Comparison of ENCODE assay signal across 8 cellular contexts in genomic region chr7:75916259-75916658, GRCh38. TPM values are rescaled to one million over a fixed set of nuclear protein-coding genes. Genes with fewer than 3 reads are reported as not detected.
DNase-seq lines count a peak whose midpoint lies in the region; ATAC-seq and TF ChIP-seq lines count a peak whose summit lies in the region.

No MANE protein-coding gene starts in this region.

- no peak for TF ChIP-seq POLR2A in body of pancreas (IDR thresholded peaks at IDR 0.05)

- H3K9me3 ChIP-seq in right atrium auricular region (no peaks in the 10 kb centered on the region), body of pancreas (no peaks in the 10 kb centered on the region), mononuclear cell (ENCODE audit: low read depth, low read length) (no peaks in the 10 kb centered on the region)

- H3K36me3 ChIP-seq in right atrium auricular region (no peaks in the 10 kb centered on the region), body of pancreas (replicated peaks in 1 of 2; ENCODE audit: insufficient read depth in 1 of 2, low read depth in 2 of 2) (no peaks in the 10 kb centered on the region)

- intact Hi-C loops in cardiac septum (cut with DNase I) (loop anchor here (5.0 kb wide), 1 partner anchor 51 kb away; no protein-coding TSS in a partner anchor), body of pancreas (cut with DNase I) (no loop called here)

- H3K27ac ChIP-seq in right atrium auricular region (peak overlapping the region; percentile 92 to 98), body of pancreas (peak overlapping the region in 3 of 4 donors; percentile 82 to 91 (median 88))

- H3K4me1 ChIP-seq in right atrium auricular region (peaks cover 0 to 46% of the 10 kb centered on the region in 2 donors), body of pancreas (peaks cover 31% of the 10 kb centered on the region), mononuclear cell (ENCODE audit: insufficient read depth, low read length) (peaks cover 47% of the 10 kb centered on the region)

- no peak for DNase-seq in right atrium auricular region (ENCODE audit: low spot score)
- DNase-seq in cardiac septum (ENCODE audit: low spot score), result no peak
- DNase-seq in body of pancreas, result no peak
- no peak for DNase-seq in activated effector memory CD4-positive, alpha-beta T cell treated with Interleukin-2 at 50 U/mL for 16 hours
- DNase-seq in H4 (ENCODE audit: low spot score), result no peak
- DNase-seq in NCI-H2171 treated with DMSO at 0.1 percent for 48 hours (lab: John Stamatoyannopoulos, UW), result no peak
- no peak for DNase-seq in stimulated activated CD8-positive, alpha-beta memory T cell treated with anti-CD3 and anti-CD28 coated beads, Interleukin-4, amount 100 ng/mL, for 48 hours

- WGBS in body of pancreas, 2 donors, result 43 to 45% methylated on average over 5 of the region's 5 CpGs

- TF ChIP-seq CTCF in right atrium auricular region (IDR thresholded peaks at IDR 0.05) (no peak), body of pancreas (IDR thresholded peaks at IDR 0.05) (no peak)

- no peak for ATAC-seq in body of pancreas

- peak overlapping the region; percentile 96 to 100 for H3K4me3 ChIP-seq in right atrium auricular region
- no peak overlapping the region for H3K4me3 ChIP-seq in body of pancreas
- H3K4me3 ChIP-seq in mononuclear cell (ENCODE audit: low read length), result peak overlapping the region; percentile 88

- H3K27me3 ChIP-seq in right atrium auricular region (no peaks in the 10 kb centered on the region), body of pancreas (no peaks in the 10 kb centered on the region), mononuclear cell (ENCODE audit: insufficient read depth, low read length) (no peaks in the 10 kb centered on the region)

RNA-seq across cellular contexts. Expression of gene POR, which starts 1.3 kb away (rescaled TPM):
- 10 to 100 TPM; 53.4 to 85.3 TPM for total RNA-seq in right atrium auricular region
- 39.7 TPM for total RNA-seq in cardiac septum
- total RNA-seq in body of pancreas, result 100 to 1,000 TPM in 1 of 2 donors, 10 to 100 TPM in 1; 54.2 to 118 TPM
- 35.6 TPM for total RNA-seq in mononuclear cell
- 118 and 121 TPM in 2 replicates for total RNA-seq in H4 (2014; rRNA removed; shearing (Covaris generic))

RNA-seq across cellular contexts. Expression of gene RHBDD2, which starts 37.4 kb away (rescaled TPM):
- total RNA-seq in right atrium auricular region (10 to 100 TPM; 43.5 to 60.0 TPM), cardiac septum (33.6 TPM), body of pancreas (10 to 100 TPM; 18.7 to 41.2 TPM), mononuclear cell (65.3 TPM)
- 67.3 and 96.3 TPM in 2 replicates for total RNA-seq in H4 (2014; rRNA removed; shearing (Covaris generic))

Comparison
In these comparisons a context has a peak if more than half of its experiments do, and no peak if none do; other contexts are left out.
1. H3K4me3 ChIP-seq: peak in right atrium auricular region (2 of 2) and mononuclear cell (single experiment); none in body of pancreas (0 of 2).